Comparison of ENCODE assay signal across 9 cellular contexts in genomic region chr12:98243190-98243589, GRCh38.
"Had no signal": no experiment of that assay in that cellular context is flagged by ENCODE, and none has a peak within 500 bp of the region (broad histone marks: within the 10 kb centered on the region; RNA-seq: fewer than 3 reads in every experiment).

No MANE protein-coding gene starts in this region.

- H3K4me3 ChIP-seq: GM23338 had no signal

- H3K9ac ChIP-seq: KMS-11 had no signal

- H3K4me2 ChIP-seq: GM23338, KMS-11 had no signal

- H3K4me1 Mint-ChIP-seq: GM23338, H9 had no signal

- H3K27ac ChIP-seq: KMS-11 had no signal

- DNase-seq: H9, HCEC 1CT, Karpas-422, KBM-7 had no signal

- H3K4me3 Mint-ChIP-seq: GM23338, H9 had no signal

- H3K27ac Mint-ChIP-seq: GM23338, H9 had no signal

- ATAC-seq: GM23338 had no signal

- FAIRE-seq: H1, H54, HTR-8/SVneo had no signal

- H2AFZ ChIP-seq: GM23338 had no signal

- H3K9me3 Mint-ChIP-seq: GM23338 had no signal
